ENCODE assay signal across 1 cellular context in the genomic region with DNA sequence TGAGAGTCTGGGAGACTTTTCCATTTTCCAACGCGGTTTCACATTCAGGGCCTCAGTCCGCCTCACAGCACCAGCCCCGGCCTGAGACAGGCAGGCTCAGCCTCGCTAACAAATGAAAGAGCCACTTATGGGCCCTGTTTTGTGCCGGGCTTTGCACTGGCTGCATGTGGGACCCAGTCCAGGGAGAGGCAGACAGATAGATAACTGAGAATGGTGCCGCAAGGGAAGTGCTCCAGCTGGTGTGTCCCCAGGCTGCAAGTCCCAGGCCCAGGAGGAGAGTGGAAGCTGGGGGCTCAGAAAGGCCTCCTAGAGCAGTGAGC.
TF ChIP-seq lines count a peak whose summit lies in the region.

No MANE protein-coding gene starts in this region.

TF ChIP-seq in WTC11, 78 proteins besides CTCF, POLR2A, EP300 and RAD21 (continued from another document):
- TF ChIP-seq, protein P1, sequence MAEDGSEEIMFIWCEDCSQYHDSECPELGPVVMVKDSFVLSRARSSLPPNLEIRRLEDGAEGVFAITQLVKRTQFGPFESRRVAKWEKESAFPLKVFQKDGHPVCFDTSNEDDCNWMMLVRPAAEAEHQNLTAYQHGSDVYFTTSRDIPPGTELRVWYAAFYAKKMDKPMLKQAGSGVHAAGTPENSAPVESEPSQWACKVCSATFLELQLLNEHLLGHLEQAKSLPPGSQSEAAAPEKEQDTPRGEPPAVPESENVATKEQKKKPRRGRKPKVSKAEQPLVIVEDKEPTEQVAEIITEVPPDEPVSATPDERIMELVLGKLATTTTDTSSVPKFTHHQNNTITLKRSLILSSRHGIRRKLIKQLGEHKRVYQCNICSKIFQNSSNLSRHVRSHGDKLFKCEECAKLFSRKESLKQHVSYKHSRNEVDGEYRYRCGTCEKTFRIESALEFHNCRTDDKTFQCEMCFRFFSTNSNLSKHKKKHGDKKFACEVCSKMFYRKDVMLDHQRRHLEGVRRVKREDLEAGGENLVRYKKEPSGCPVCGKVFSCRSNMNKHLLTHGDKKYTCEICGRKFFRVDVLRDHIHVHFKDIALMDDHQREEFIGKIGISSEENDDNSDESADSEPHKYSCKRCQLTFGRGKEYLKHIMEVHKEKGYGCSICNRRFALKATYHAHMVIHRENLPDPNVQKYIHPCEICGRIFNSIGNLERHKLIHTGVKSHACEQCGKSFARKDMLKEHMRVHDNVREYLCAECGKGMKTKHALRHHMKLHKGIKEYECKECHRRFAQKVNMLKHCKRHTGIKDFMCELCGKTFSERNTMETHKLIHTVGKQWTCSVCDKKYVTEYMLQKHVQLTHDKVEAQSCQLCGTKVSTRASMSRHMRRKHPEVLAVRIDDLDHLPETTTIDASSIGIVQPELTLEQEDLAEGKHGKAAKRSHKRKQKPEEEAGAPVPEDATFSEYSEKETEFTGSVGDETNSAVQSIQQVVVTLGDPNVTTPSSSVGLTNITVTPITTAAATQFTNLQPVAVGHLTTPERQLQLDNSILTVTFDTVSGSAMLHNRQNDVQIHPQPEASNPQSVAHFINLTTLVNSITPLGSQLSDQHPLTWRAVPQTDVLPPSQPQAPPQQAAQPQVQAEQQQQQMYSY (CRISPR knock-in tag; IDR thresholded peaks at IDR 0.05): no peak
- TF ChIP-seq, protein P2, sequence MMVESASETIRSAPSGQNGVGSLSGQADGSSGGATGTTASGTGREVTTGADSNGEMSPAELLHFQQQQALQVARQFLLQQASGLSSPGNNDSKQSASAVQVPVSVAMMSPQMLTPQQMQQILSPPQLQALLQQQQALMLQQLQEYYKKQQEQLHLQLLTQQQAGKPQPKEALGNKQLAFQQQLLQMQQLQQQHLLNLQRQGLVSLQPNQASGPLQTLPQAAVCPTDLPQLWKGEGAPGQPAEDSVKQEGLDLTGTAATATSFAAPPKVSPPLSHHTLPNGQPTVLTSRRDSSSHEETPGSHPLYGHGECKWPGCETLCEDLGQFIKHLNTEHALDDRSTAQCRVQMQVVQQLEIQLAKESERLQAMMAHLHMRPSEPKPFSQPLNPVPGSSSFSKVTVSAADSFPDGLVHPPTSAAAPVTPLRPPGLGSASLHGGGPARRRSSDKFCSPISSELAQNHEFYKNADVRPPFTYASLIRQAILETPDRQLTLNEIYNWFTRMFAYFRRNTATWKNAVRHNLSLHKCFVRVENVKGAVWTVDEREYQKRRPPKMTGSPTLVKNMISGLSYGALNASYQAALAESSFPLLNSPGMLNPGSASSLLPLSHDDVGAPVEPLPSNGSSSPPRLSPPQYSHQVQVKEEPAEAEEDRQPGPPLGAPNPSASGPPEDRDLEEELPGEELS (CRISPR knock-in tag; IDR thresholded peaks at IDR 0.05): no peak
- TF ChIP-seq CREM (CRISPR knock-in tag; IDR thresholded peaks at IDR 0.05): no peak
- TF ChIP-seq HMGA2 (CRISPR knock-in tag; IDR thresholded peaks at IDR 0.05): no peak
- no peak for TF ChIP-seq CREB1 (CRISPR knock-in tag; IDR thresholded peaks at IDR 0.05)
- TF ChIP-seq, protein P3, sequence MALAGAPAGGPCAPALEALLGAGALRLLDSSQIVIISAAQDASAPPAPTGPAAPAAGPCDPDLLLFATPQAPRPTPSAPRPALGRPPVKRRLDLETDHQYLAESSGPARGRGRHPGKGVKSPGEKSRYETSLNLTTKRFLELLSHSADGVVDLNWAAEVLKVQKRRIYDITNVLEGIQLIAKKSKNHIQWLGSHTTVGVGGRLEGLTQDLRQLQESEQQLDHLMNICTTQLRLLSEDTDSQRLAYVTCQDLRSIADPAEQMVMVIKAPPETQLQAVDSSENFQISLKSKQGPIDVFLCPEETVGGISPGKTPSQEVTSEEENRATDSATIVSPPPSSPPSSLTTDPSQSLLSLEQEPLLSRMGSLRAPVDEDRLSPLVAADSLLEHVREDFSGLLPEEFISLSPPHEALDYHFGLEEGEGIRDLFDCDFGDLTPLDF (CRISPR knock-in tag; IDR thresholded peaks at IDR 0.05): no peak
- TF ChIP-seq FOXJ3 (CRISPR knock-in tag; IDR thresholded peaks at IDR 0.05; ENCODE audit: borderline replicate concordance): no peak
- TF ChIP-seq, protein P4, sequence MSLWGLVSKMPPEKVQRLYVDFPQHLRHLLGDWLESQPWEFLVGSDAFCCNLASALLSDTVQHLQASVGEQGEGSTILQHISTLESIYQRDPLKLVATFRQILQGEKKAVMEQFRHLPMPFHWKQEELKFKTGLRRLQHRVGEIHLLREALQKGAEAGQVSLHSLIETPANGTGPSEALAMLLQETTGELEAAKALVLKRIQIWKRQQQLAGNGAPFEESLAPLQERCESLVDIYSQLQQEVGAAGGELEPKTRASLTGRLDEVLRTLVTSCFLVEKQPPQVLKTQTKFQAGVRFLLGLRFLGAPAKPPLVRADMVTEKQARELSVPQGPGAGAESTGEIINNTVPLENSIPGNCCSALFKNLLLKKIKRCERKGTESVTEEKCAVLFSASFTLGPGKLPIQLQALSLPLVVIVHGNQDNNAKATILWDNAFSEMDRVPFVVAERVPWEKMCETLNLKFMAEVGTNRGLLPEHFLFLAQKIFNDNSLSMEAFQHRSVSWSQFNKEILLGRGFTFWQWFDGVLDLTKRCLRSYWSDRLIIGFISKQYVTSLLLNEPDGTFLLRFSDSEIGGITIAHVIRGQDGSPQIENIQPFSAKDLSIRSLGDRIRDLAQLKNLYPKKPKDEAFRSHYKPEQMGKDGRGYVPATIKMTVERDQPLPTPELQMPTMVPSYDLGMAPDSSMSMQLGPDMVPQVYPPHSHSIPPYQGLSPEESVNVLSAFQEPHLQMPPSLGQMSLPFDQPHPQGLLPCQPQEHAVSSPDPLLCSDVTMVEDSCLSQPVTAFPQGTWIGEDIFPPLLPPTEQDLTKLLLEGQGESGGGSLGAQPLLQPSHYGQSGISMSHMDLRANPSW (CRISPR knock-in tag; conservative IDR thresholded peaks at IDR 0.05; ENCODE audit: low read depth): no peak
- no peak for TF ChIP-seq ZNF396 (CRISPR knock-in tag; IDR thresholded peaks at IDR 0.05; ENCODE audit: borderline replicate concordance)
- no peak for TF ChIP-seq GRHL2 (CRISPR knock-in tag; IDR thresholded peaks at IDR 0.05; ENCODE audit: insufficient replicate concordance, severe bottlenecking)
- TF ChIP-seq GABPB1 (CRISPR knock-in tag; IDR thresholded peaks at IDR 0.05): no peak
- TF ChIP-seq, protein P5, sequence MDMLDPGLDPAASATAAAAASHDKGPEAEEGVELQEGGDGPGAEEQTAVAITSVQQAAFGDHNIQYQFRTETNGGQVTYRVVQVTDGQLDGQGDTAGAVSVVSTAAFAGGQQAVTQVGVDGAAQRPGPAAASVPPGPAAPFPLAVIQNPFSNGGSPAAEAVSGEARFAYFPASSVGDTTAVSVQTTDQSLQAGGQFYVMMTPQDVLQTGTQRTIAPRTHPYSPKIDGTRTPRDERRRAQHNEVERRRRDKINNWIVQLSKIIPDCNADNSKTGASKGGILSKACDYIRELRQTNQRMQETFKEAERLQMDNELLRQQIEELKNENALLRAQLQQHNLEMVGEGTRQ (CRISPR knock-in tag; IDR thresholded peaks at IDR 0.05): no peak
- no peak for TF ChIP-seq JAZF1 (CRISPR knock-in tag; IDR thresholded peaks at IDR 0.05)
- TF ChIP-seq, protein P6, sequence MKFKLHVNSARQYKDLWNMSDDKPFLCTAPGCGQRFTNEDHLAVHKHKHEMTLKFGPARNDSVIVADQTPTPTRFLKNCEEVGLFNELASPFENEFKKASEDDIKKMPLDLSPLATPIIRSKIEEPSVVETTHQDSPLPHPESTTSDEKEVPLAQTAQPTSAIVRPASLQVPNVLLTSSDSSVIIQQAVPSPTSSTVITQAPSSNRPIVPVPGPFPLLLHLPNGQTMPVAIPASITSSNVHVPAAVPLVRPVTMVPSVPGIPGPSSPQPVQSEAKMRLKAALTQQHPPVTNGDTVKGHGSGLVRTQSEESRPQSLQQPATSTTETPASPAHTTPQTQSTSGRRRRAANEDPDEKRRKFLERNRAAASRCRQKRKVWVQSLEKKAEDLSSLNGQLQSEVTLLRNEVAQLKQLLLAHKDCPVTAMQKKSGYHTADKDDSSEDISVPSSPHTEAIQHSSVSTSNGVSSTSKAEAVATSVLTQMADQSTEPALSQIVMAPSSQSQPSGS (CRISPR knock-in tag; IDR thresholded peaks at IDR 0.05; ENCODE audit: borderline replicate concordance, low read depth): no peak
- TF ChIP-seq, protein P7, sequence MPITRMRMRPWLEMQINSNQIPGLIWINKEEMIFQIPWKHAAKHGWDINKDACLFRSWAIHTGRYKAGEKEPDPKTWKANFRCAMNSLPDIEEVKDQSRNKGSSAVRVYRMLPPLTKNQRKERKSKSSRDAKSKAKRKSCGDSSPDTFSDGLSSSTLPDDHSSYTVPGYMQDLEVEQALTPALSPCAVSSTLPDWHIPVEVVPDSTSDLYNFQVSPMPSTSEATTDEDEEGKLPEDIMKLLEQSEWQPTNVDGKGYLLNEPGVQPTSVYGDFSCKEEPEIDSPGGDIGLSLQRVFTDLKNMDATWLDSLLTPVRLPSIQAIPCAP (CRISPR knock-in tag; IDR thresholded peaks at IDR 0.05): no peak
- TF ChIP-seq TCF7 (CRISPR knock-in tag; IDR thresholded peaks at IDR 0.05; ENCODE audit: low read depth): no peak
- TF ChIP-seq PRRX2 (CRISPR knock-in tag; IDR thresholded peaks at IDR 0.05): no peak
- TF ChIP-seq ZNF317 (CRISPR knock-in tag; IDR thresholded peaks at IDR 0.05; ENCODE audit: borderline replicate concordance, low read depth): no peak
